ENCODE assay signal across 8 cellular contexts in genomic region chr6:152948150-152948768, GRCh38. TPM values are rescaled to one million over a fixed set of nuclear protein-coding genes. Genes with fewer than 3 reads are reported as not detected.
DNase-seq lines count a peak whose midpoint lies in the region; ATAC-seq and TF ChIP-seq lines count a peak whose summit lies in the region.

No MANE protein-coding gene starts in this region.

- no peaks in the 10 kb centered on the region for H3K9me1 ChIP-seq in IMR-90 (ENCODE audit: insufficient read depth, low read length)

- no peak overlapping the region for H2BK15ac ChIP-seq in IMR-90 (ENCODE audit: low read depth, low read length)

- peak overlapping the region; percentile 82 for H3K4me2 ChIP-seq in IMR-90 (ENCODE audit: low read depth, low read length)

- CTCF ChIA-PET in activated CD4-positive, alpha-beta T cell treated with anti-CD3 and anti-CD28 coated beads, Interleukin-2, amount 10 ng/mL, durations not matched to agents 7 days and 5 days (lab: Charles Lee) = interaction anchor here (1.1 kb wide), 1 partner anchor 10 kb away, joined by 4 read pairs; no protein-coding TSS in a partner anchor
- CTCF ChIA-PET in IMR-90 (lab: Yijun Ruan, JAX) = interaction anchor here (0.6 to 2.0 kb wide), 14 partner anchors 9 to 235 kb away, joined by 3 to 12 read pairs (median 3); no protein-coding TSS in a partner anchor

- H2BK120ac ChIP-seq in IMR-90 (ENCODE audit: low read depth, low read length) = no peak overlapping the region; the same call in 1 of the 2 replicates

- peaks cover 20% of the 10 kb centered on the region for H3K27me3 Mint-ChIP-seq in activated CD4-positive, alpha-beta T cell treated with anti-CD3 and anti-CD28 coated beads, Interleukin-2, amount 10 ng/mL, durations not matched to agents 7 days and 5 days

- 0 out of 2 replicates have a peak overlapping the region, but pooled peaks have one; percentile 81 for H3K14ac ChIP-seq in IMR-90 (replicated peaks; ENCODE audit: low read depth, low read length)

- 6% methylated on average over 2 of the region's 9 CpGs; no CpG with 5 or more reads in 1 of the 2 experiments for WGBS in IMR-90 (ENCODE audit: extremely low coverage in 2 of 2, insufficient read length in 1 of 2), 2 experiments

- dilution Hi-C loops in IMR-90 (cut with HindIII; ENCODE audit: low sequenced_read_pairs, unreplicated experiment) = no loop called here

- H3K56ac ChIP-seq in IMR-90 (ENCODE audit: extremely low read depth, insufficient read depth, low read length) = no peak overlapping the region

- no peak overlapping the region for H4K5ac ChIP-seq in IMR-90 (ENCODE audit: low read depth, low read length)

- POLR2A ChIA-PET in activated CD4-positive, alpha-beta T cell treated with anti-CD3 and anti-CD28 coated beads, Interleukin-2, amount 10 ng/mL, durations not matched to agents 7 days and 5 days (lab: Charles Lee) = no interaction called here
- POLR2A ChIA-PET in IMR-90 (lab: Charles Lee; ENCODE audit: unreplicated experiment) = interaction anchor here (0.6 kb wide), 1 partner anchor 37 kb away, joined by 10 read pairs; no protein-coding TSS in a partner anchor

- no TSS peak for BruUV-seq in IMR-90 (replicated peaks; lab: Mats Ljungman, UMichigan)

- H3K4me3 ChIP-seq in IMR-90 (ENCODE audit: insufficient read depth, low read depth, low read length) (no peak overlapping the region), neuron (ENCODE audit: low read length) (no peak overlapping the region)

- peak overlapping the region; percentile 14 for H3K4me3 Mint-ChIP-seq in activated CD4-positive, alpha-beta T cell treated with anti-CD3 and anti-CD28 coated beads, Interleukin-2, amount 10 ng/mL, durations not matched to agents 7 days and 5 days

- no peaks in the 10 kb centered on the region for H4K20me1 ChIP-seq in IMR-90 (ENCODE audit: insufficient read depth, low read length)

- no peak for TF ChIP-seq POLR2A in IMR-90 (IDR thresholded peaks at IDR 0.05; ENCODE audit: low read depth, low read length)

- TF ChIP-seq RAD21 in IMR-90 (IDR thresholded peaks at IDR 0.05; ENCODE audit: low read length) = peak; percentile 78

- peak; percentile 70 for TF ChIP-seq CTCF in IMR-90 (conservative IDR thresholded peaks at IDR 0.05; ENCODE audit: low read depth, low read length)

- H4K8ac ChIP-seq in IMR-90 (ENCODE audit: low read depth in 2 of 2, low read length in 2 of 2) = no peak overlapping the region

- no peaks in the 10 kb centered on the region for H3K36me3 ChIP-seq in IMR-90 (ENCODE audit: control insufficient read depth, insufficient read depth, low read length)
- no peaks in the 10 kb centered on the region for H3K36me3 ChIP-seq in neuron (ENCODE audit: insufficient read depth, low read length)

- in situ Hi-C loops in IMR-90 (cut with MboI; ENCODE audit: low sequenced_read_pairs) = loop anchor here (10.0 kb wide), 1 partner anchor 93 kb away; no protein-coding TSS in a partner anchor

- no peak overlapping the region for H2BK5ac ChIP-seq in IMR-90 (ENCODE audit: low read depth, low read length, poor library complexity, severe bottlenecking)

- H4K91ac ChIP-seq in IMR-90 (ENCODE audit: insufficient read depth, low read depth, low read length) = no peak overlapping the region

- H3K9ac ChIP-seq in IMR-90 (ENCODE audit: low read depth, low read length) = peak overlapping the region; percentile 47; the same call in 1 of the 2 replicates

- no peak overlapping the region for H3K27ac ChIP-seq in IMR-90 (ENCODE audit: insufficient read depth, low read length)

- no peaks in the 10 kb centered on the region for H3K36me3 Mint-ChIP-seq in activated CD4-positive, alpha-beta T cell treated with anti-CD3 and anti-CD28 coated beads, Interleukin-2, amount 10 ng/mL, durations not matched to agents 7 days and 5 days (ENCODE audit: low read depth)

- H2AK5ac ChIP-seq in IMR-90 (ENCODE audit: low read depth, low read length) = no peak overlapping the region

- H3K9me3 Mint-ChIP-seq in activated CD4-positive, alpha-beta T cell treated with anti-CD3 and anti-CD28 coated beads, Interleukin-2, amount 10 ng/mL, durations not matched to agents 7 days and 5 days = no peaks in the 10 kb centered on the region

- H3K18ac ChIP-seq in IMR-90 (ENCODE audit: low read depth, low read length) = 0 out of 2 replicates have a peak overlapping the region, but pooled peaks have one; percentile 20

- H3K4ac ChIP-seq in IMR-90 (ENCODE audit: low read depth, low read length) = no peak overlapping the region

- H3K27ac Mint-ChIP-seq in activated CD4-positive, alpha-beta T cell treated with anti-CD3 and anti-CD28 coated beads, Interleukin-2, amount 10 ng/mL, durations not matched to agents 7 days and 5 days = no peak overlapping the region

- H3K4me1 Mint-ChIP-seq in activated CD4-positive, alpha-beta T cell treated with anti-CD3 and anti-CD28 coated beads, Interleukin-2, amount 10 ng/mL, durations not matched to agents 7 days and 5 days = peaks cover 4% of the 10 kb centered on the region

- H2AFZ ChIP-seq in IMR-90 (replicated peaks; ENCODE audit: low read length, poor library complexity) (peak overlapping the region; percentile 82), neuron (ENCODE audit: low read depth, low read length) (peak overlapping the region; percentile 33)

- no peaks in the 10 kb centered on the region for H3K79me1 ChIP-seq in IMR-90 (ENCODE audit: low read depth in 1 of 2, low read length in 2 of 2)

- no peaks in the 10 kb centered on the region for H3K27me3 ChIP-seq in IMR-90 (ENCODE audit: control insufficient read depth, insufficient read depth, low read length)
- H3K27me3 ChIP-seq in neuron (ENCODE audit: insufficient read depth, low read length) = no peaks in the 10 kb centered on the region

- H3K4me1 ChIP-seq in IMR-90 (ENCODE audit: control insufficient read depth, insufficient read depth, low read length) (no peaks in the 10 kb centered on the region), neuron (ENCODE audit: insufficient read depth, low read length) (no peaks in the 10 kb centered on the region)

- DNase-seq in activated CD4-positive, alpha-beta T cell treated with anti-CD3 and anti-CD28 coated beads, Interleukin-2, amount 10 ng/mL, durations not matched to agents 7 days and 5 days = peak; percentile 42
- no peak for DNase-seq in activated CD4-positive, alpha-beta T cell treated with anti-CD3 and anti-CD28 coated beads, Interleukin-2, amount 50 U/mL, for 4 hours
- DNase-seq in IMR-90 (peak; percentile 52), SK-N-DZ (ENCODE audit: low spot score) (peak; percentile 53), fibroblast of gingiva (ENCODE audit: low read depth) (peak; percentile 34)
- DNase-seq in activated CD4-positive, CD25-positive, alpha-beta regulatory T cell treated with anti-CD3 and anti-CD28 coated beads, Interleukin-2, amount 50 U/mL, for 72 hours = no peak

- ATAC-seq in GM21619 (IDR thresholded peaks at IDR 0.05; ENCODE audit: unreplicated experiment) (peak; percentile 84), IMR-90 (ENCODE audit: low read depth) (peak; percentile 81)

- no peak overlapping the region for H2BK20ac ChIP-seq in IMR-90 (ENCODE audit: low read depth, low read length)

- intact Hi-C loops in IMR-90 (cut with micrococcal nuclease) = loop anchor here (1.0 to 10.0 kb wide), 3 partner anchors 84 to 463 kb away; no protein-coding TSS in a partner anchor

- H3K9me3 ChIP-seq in IMR-90 (ENCODE audit: control insufficient read depth, insufficient read depth, low read length) (no peaks in the 10 kb centered on the region), neuron (ENCODE audit: low read length) (no peaks in the 10 kb centered on the region)

- H3K23ac ChIP-seq in IMR-90 (ENCODE audit: low read depth, low read length) = no peak overlapping the region

- H2AK9ac ChIP-seq in IMR-90 (replicated peaks; ENCODE audit: low read depth, low read length, poor library complexity) = no peak overlapping the region

TF ChIP-seq in IMR-90, 13 proteins besides CTCF, POLR2A, EP300 and RAD21:
- TF ChIP-seq MAFK (IDR thresholded peaks at IDR 0.05; ENCODE audit: low read depth, low read length) (no peak), MXI1 (IDR thresholded peaks at IDR 0.05; ENCODE audit: borderline replicate concordance, low read depth, low read length) (no peak), CHD1 (IDR thresholded peaks at IDR 0.05; ENCODE audit: low read depth, low read length) (no peak), RCOR1 (IDR thresholded peaks at IDR 0.05; ENCODE audit: insufficient replicate concordance, low read length) (no peak), SMC3 (IDR thresholded peaks at IDR 0.05; ENCODE audit: low read depth, low read length) (peak; percentile 62), USF2 (IDR thresholded peaks at IDR 0.05; ENCODE audit: low read depth, low read length) (no peak), FOS (IDR thresholded peaks at IDR 0.05; ENCODE audit: low read depth, low read length) (no peak)

RNA-seq across cellular contexts. Expression of gene FBXO5, which starts 34.6 kb away (rescaled TPM):
- total RNA-seq in activated CD4-positive, alpha-beta T cell treated with anti-CD3 and anti-CD28 coated beads, Interleukin-2, amount 10 ng/mL, durations not matched to agents 7 days and 5 days = 10 to 100 TPM; 80.7 to 91.1 TPM
- total RNA-seq in IMR-90 (2012; rRNA removed) = 16.7 and 25.3 TPM in 2 replicates
- polyA plus RNA-seq in IMR-90 (2012; rRNA removed) = 9.8 and 11.8 TPM in 2 replicates
- polyA plus RNA-seq in IMR-90 (2012; cell fraction: cytosol; rRNA removed) = 1.2 and 2.5 TPM in 2 replicates
- polyA plus RNA-seq in IMR-90 (2012; cell fraction: nucleus; rRNA removed; ENCODE audit: low replicate concordance) = 0.85 and 4.8 TPM in 2 replicates
- 64.2 and 68.7 TPM in 2 replicates for polyA plus RNA-seq in SK-N-DZ (2014; cell fraction: cytosol; rRNA removed)
- polyA plus RNA-seq in SK-N-DZ (2014; cell fraction: nucleus; rRNA removed) = 56.6 and 57.2 TPM in 2 replicates

RNA-seq across cellular contexts. Expression of gene MTRF1L, which starts 54.2 kb away (rescaled TPM):
- total RNA-seq in activated CD4-positive, alpha-beta T cell treated with anti-CD3 and anti-CD28 coated beads, Interleukin-2, amount 10 ng/mL, durations not matched to agents 7 days and 5 days = 10 to 100 TPM; 16.8 to 19.8 TPM
- 11.1 and 20.6 TPM in 2 replicates for total RNA-seq in IMR-90 (2012; rRNA removed)
- 6.9 and 8.1 TPM in 2 replicates for polyA plus RNA-seq in IMR-90 (2012; rRNA removed)
- polyA plus RNA-seq in IMR-90 (2012; cell fraction: cytosol; rRNA removed) = 2.1 TPM in 2 replicates
- polyA plus RNA-seq in IMR-90 (2012; cell fraction: nucleus; rRNA removed; ENCODE audit: low replicate concordance) = 2.0 and 13.9 TPM in 2 replicates
- 16.2 and 18.3 TPM in 2 replicates for polyA plus RNA-seq in SK-N-DZ (2014; cell fraction: cytosol; rRNA removed)
- 16.7 and 24.8 TPM in 2 replicates for polyA plus RNA-seq in SK-N-DZ (2014; cell fraction: nucleus; rRNA removed)

Comparison
In these comparisons a context has a peak if more than half of its experiments do, and no peak if none do; other contexts are left out.
1. DNase-seq: peak in activated CD4-positive, alpha-beta T cell treated with anti-CD3 and anti-CD28 coated beads, Interleukin-2, amount 10 ng/mL, durations not matched to agents 7 days and 5 days (single experiment), IMR-90 (single experiment), SK-N-DZ (single experiment) and fibroblast of gingiva (single experiment); none in activated CD4-positive, alpha-beta T cell treated with anti-CD3 and anti-CD28 coated beads, Interleukin-2, amount 50 U/mL, for 4 hours (0 of 2) and activated CD4-positive, CD25-positive, alpha-beta regulatory T cell treated with anti-CD3 and anti-CD28 coated beads, Interleukin-2, amount 50 U/mL, for 72 hours (single experiment).